Comparison of ENCODE assay signal across 1 cellular context in the genomic region with DNA sequence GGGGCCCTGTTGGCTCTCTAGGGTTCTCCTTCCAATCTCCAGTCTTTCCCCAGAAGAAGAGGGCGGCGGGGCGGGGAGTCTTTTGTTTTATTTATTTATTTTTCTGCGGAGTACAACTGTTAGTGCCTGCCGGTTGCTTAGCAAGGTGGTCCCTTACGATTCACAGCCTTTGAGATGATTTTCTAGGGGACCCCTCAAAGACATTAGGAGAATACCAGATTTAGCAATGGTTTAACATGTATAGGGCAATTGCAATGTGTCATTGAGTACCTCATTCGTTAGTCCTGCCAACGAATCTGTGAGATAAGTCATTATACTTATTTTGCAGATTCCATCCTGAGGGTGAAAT.
TF ChIP-seq lines count a peak whose summit lies in the region.

No MANE protein-coding gene starts in this region.

TF ChIP-seq in A549, 52 proteins besides CTCF, POLR2A, EP300 and RAD21 (continued from another document):
- TF ChIP-seq POLR2AphosphoS2 (conservative IDR thresholded peaks at IDR 0.05; ENCODE audit: low read length) = no peak
- TF ChIP-seq FOXS1 (CRISPR knock-in tag; IDR thresholded peaks at IDR 0.05) = no peak
- TF ChIP-seq ZC3H11A (IDR thresholded peaks at IDR 0.05) = no peak
- TF ChIP-seq NPAS2 (CRISPR knock-in tag; IDR thresholded peaks at IDR 0.05; ENCODE audit: borderline replicate concordance) = no peak
